Comparison of ENCODE assay signal across 30 cellular contexts in genomic region chr9:106143781-106144180, GRCh38.
"Had no signal": no experiment of that assay in that cellular context is flagged by ENCODE, and none has a peak within 500 bp of the region (broad histone marks: within the 10 kb centered on the region; RNA-seq: fewer than 3 reads in every experiment).

No MANE protein-coding gene starts in this region.

- H3K4me3 Mint-ChIP-seq: activated CD4-positive, alpha-beta memory T cell treated with anti-CD3 and anti-CD28 coated beads for 36 hours; activated CD4-positive, alpha-beta T cell treated with anti-CD3 and anti-CD28 coated beads for 36 hours; activated CD4-positive, alpha-beta T cell treated with anti-CD3 and anti-CD28 coated beads, Interleukin-2, amount 10 ng/mL, durations not matched to agents 24 days and 14 days; activated CD8-positive, alpha-beta memory T cell treated with anti-CD3 and anti-CD28 coated beads, Interleukin-2, amount 10 ng/mL, durations not matched to agents 7 days and 5 days; activated CD8-positive, alpha-beta T cell treated with anti-CD3 and anti-CD28 coated beads, Interleukin-2, amount 10 ng/mL, durations not matched to agents 7 days and 5 days; activated naive CD4-positive, alpha-beta T cell treated with anti-CD3 and anti-CD28 coated beads for 36 hours; activated naive CD4-positive, alpha-beta T cell treated with anti-CD3 and anti-CD28 coated beads, Interleukin-2, amount 50 U/mL, for 24 hours; activated naive CD8-positive, alpha-beta T cell treated with anti-CD3 and anti-CD28 coated beads for 36 hours; activated naive CD8-positive, alpha-beta T cell treated with anti-CD3 and anti-CD28 coated beads, Interleukin-2, amount 50 U/mL, for 24 hours; activated T-helper 1 cell treated with anti-CD3 and anti-CD28 coated beads, Interleukin-12 subunit alpha, Interleukin-12 subunit beta, Interleukin-2, Interleukin-4 antibody, amounts not matched to agents 30 ng/mL and 10 ng/mL and 1 ng/mL, durations not matched to agents 14 hours and 24 hours and 36 hours; effector memory CD8-positive, alpha-beta T cell had no signal

- H3K4me1 ChIP-seq: adrenal gland, body of pancreas, heart left ventricle had no signal

- H3K9me3 ChIP-seq: adrenal gland, body of pancreas, heart left ventricle had no signal

- ATAC-seq: activated CD4-positive, alpha-beta T cell treated with anti-CD3 and anti-CD28 coated beads for 36 hours; activated CD8-positive, alpha-beta memory T cell treated with anti-CD3 and anti-CD28 coated beads, Interleukin-2, amount 10 ng/mL, durations not matched to agents 7 days and 5 days; activated CD8-positive, alpha-beta T cell treated with anti-CD3 and anti-CD28 coated beads, Interleukin-2, amount 10 ng/mL, durations not matched to agents 7 days and 5 days; activated naive CD8-positive, alpha-beta T cell treated with anti-CD3 and anti-CD28 coated beads, Interleukin-2, amount 50 U/mL, for 24 hours; body of pancreas; effector memory CD8-positive, alpha-beta T cell; esophagus mucosa; heart left ventricle had no signal

- H3K4me3 ChIP-seq: adrenal gland, body of pancreas, heart left ventricle had no signal

- H3K4me1 Mint-ChIP-seq: activated CD4-positive, alpha-beta T cell treated with anti-CD3 and anti-CD28 coated beads for 36 hours; activated CD4-positive, alpha-beta T cell treated with anti-CD3 and anti-CD28 coated beads, Interleukin-2, amount 10 ng/mL, durations not matched to agents 24 days and 14 days; activated CD8-positive, alpha-beta memory T cell treated with anti-CD3 and anti-CD28 coated beads, Interleukin-2, amount 10 ng/mL, durations not matched to agents 7 days and 5 days; activated naive CD4-positive, alpha-beta T cell treated with anti-CD3 and anti-CD28 coated beads, Interleukin-2, amount 50 U/mL, for 24 hours; activated naive CD8-positive, alpha-beta T cell treated with anti-CD3 and anti-CD28 coated beads for 36 hours; activated naive CD8-positive, alpha-beta T cell treated with anti-CD3 and anti-CD28 coated beads, Interleukin-2, amount 50 U/mL, for 24 hours had no signal

- H3K27me3 Mint-ChIP-seq: activated CD4-positive, alpha-beta memory T cell treated with anti-CD3 and anti-CD28 coated beads for 36 hours; activated CD4-positive, alpha-beta T cell treated with anti-CD3 and anti-CD28 coated beads for 36 hours; activated CD4-positive, alpha-beta T cell treated with anti-CD3 and anti-CD28 coated beads, Interleukin-2, amount 10 ng/mL, durations not matched to agents 24 days and 14 days; activated CD8-positive, alpha-beta memory T cell treated with anti-CD3 and anti-CD28 coated beads, Interleukin-2, amount 10 ng/mL, durations not matched to agents 7 days and 5 days; activated naive CD4-positive, alpha-beta T cell treated with anti-CD3 and anti-CD28 coated beads, Interleukin-2, amount 50 U/mL, for 24 hours; activated naive CD8-positive, alpha-beta T cell treated with anti-CD3 and anti-CD28 coated beads for 36 hours; activated naive CD8-positive, alpha-beta T cell treated with anti-CD3 and anti-CD28 coated beads, Interleukin-2, amount 50 U/mL, for 24 hours; effector memory CD8-positive, alpha-beta T cell had no signal

- H3K36me3 Mint-ChIP-seq: activated CD4-positive, alpha-beta memory T cell treated with anti-CD3 and anti-CD28 coated beads for 36 hours; activated CD8-positive, alpha-beta memory T cell treated with anti-CD3 and anti-CD28 coated beads, Interleukin-2, amount 10 ng/mL, durations not matched to agents 7 days and 5 days; activated naive CD4-positive, alpha-beta T cell treated with anti-CD3 and anti-CD28 coated beads, Interleukin-2, amount 50 U/mL, for 24 hours; activated naive CD8-positive, alpha-beta T cell treated with anti-CD3 and anti-CD28 coated beads for 36 hours had no signal

- H3K36me3 ChIP-seq: adrenal gland, heart left ventricle had no signal

- H3K27me3 ChIP-seq: adrenal gland, body of pancreas, heart left ventricle had no signal

- H3K27ac Mint-ChIP-seq: activated CD4-positive, alpha-beta memory T cell treated with anti-CD3 and anti-CD28 coated beads for 36 hours; activated CD4-positive, alpha-beta T cell treated with anti-CD3 and anti-CD28 coated beads for 36 hours; activated CD4-positive, alpha-beta T cell treated with anti-CD3 and anti-CD28 coated beads, Interleukin-2, amount 10 ng/mL, durations not matched to agents 24 days and 14 days; activated CD8-positive, alpha-beta memory T cell treated with anti-CD3 and anti-CD28 coated beads, Interleukin-2, amount 10 ng/mL, durations not matched to agents 7 days and 5 days; activated CD8-positive, alpha-beta T cell treated with anti-CD3 and anti-CD28 coated beads, Interleukin-2, amount 10 ng/mL, durations not matched to agents 7 days and 5 days; activated naive CD4-positive, alpha-beta T cell treated with anti-CD3 and anti-CD28 coated beads for 36 hours; activated naive CD4-positive, alpha-beta T cell treated with anti-CD3 and anti-CD28 coated beads, Interleukin-2, amount 50 U/mL, for 24 hours; activated naive CD8-positive, alpha-beta T cell treated with anti-CD3 and anti-CD28 coated beads for 36 hours; activated naive CD8-positive, alpha-beta T cell treated with anti-CD3 and anti-CD28 coated beads, Interleukin-2, amount 50 U/mL, for 24 hours; activated T-helper 1 cell treated with anti-CD3 and anti-CD28 coated beads, Interleukin-12 subunit alpha, Interleukin-12 subunit beta, Interleukin-2, Interleukin-4 antibody, amounts not matched to agents 30 ng/mL and 10 ng/mL and 1 ng/mL, durations not matched to agents 14 hours and 24 hours and 36 hours; activated T-helper 2 cell treated with anti-CD3 and anti-CD28 coated beads, Interferon-gamma antibody, Interleukin-2, Interleukin-4, amounts not matched to agents 10 μg/mL and 5 μg/mL and 100 μg/mL, durations not matched to agents 14 hours and 24 hours and 36 hours; effector memory CD8-positive, alpha-beta T cell had no signal

- H3K27ac ChIP-seq: adrenal gland, body of pancreas, heart left ventricle had no signal

- H3K9me3 Mint-ChIP-seq: activated CD4-positive, alpha-beta T cell treated with anti-CD3 and anti-CD28 coated beads, Interleukin-2, amount 10 ng/mL, durations not matched to agents 24 days and 14 days; activated naive CD4-positive, alpha-beta T cell treated with anti-CD3 and anti-CD28 coated beads for 36 hours; activated naive CD8-positive, alpha-beta T cell treated with anti-CD3 and anti-CD28 coated beads for 36 hours; activated T-helper 1 cell treated with anti-CD3 and anti-CD28 coated beads, Interleukin-12 subunit alpha, Interleukin-12 subunit beta, Interleukin-2, Interleukin-4 antibody, amounts not matched to agents 30 ng/mL and 10 ng/mL and 1 ng/mL, durations not matched to agents 14 hours and 24 hours and 36 hours had no signal

- DNase-seq: activated CD4-positive, alpha-beta memory T cell treated with anti-CD3 and anti-CD28 coated beads for 36 hours; activated CD4-positive, alpha-beta T cell treated with anti-CD3 and anti-CD28 coated beads for 36 hours; activated CD4-positive, alpha-beta T cell treated with anti-CD3 and anti-CD28 coated beads, Interleukin-2, amount 10 ng/mL, durations not matched to agents 24 days and 14 days; activated CD4-positive, CD25-positive, alpha-beta regulatory T cell; activated CD4-positive, CD25-positive, alpha-beta regulatory T cell treated with anti-CD3 and anti-CD28 coated beads, Interleukin-2, amount 50 U/mL, for 72 hours; activated CD8-positive, alpha-beta memory T cell treated with anti-CD3 and anti-CD28 coated beads, Interleukin-2, amount 10 ng/mL, durations not matched to agents 7 days and 5 days; activated CD8-positive, alpha-beta memory T cell treated with anti-CD3 and anti-CD28 coated beads, Interleukin-2, amount 50 U/mL, for 4 hours; activated CD8-positive, alpha-beta T cell treated with anti-CD3 and anti-CD28 coated beads, Interleukin-2, amount 10 ng/mL, durations not matched to agents 7 days and 5 days; activated effector memory CD4-positive, alpha-beta T cell treated with anti-CD3 and anti-CD28 coated beads, Interleukin-2, amount 50 U/mL, for 16 hours; activated naive CD4-positive, alpha-beta T cell treated with anti-CD3 and anti-CD28 coated beads for 36 hours; activated naive CD8-positive, alpha-beta T cell treated with anti-CD3 and anti-CD28 coated beads for 36 hours; activated naive CD8-positive, alpha-beta T cell treated with anti-CD3 and anti-CD28 coated beads, Interleukin-2, amount 50 U/mL, for 24 hours; activated T-cell treated with anti-CD3 and anti-CD28 coated beads, Interleukin-2, amount 50 U/mL, for 1 hour; activated T-cell treated with anti-CD3 and anti-CD28 coated beads, Interleukin-2, amount 50 U/mL, for 48 hours; adrenal gland; amygdala; aorta; body of pancreas; caudate nucleus; cortex of kidney; dermis blood vessel endothelial cell; effector CD4-positive, alpha-beta T cell; effector memory CD8-positive, alpha-beta T cell; foreskin fibroblast; heart left ventricle; T-helper 2 cell had no signal
